8 cellular contexts compared by ENCODE assay signal in genomic region chr2:208255557-208256106, GRCh38. TPM values are rescaled to one million over a fixed set of nuclear protein-coding genes. Genes with fewer than 3 reads are reported as not detected.
DNase-seq lines count a peak whose midpoint lies in the region; ATAC-seq, FAIRE-seq and TF ChIP-seq lines count a peak whose summit lies in the region.

No MANE protein-coding gene starts in this region.

- H3K4me3 ChIP-seq in BJ (ENCODE audit: low read depth, low read length) (peak overlapping the region; percentile 67), HUES48 (ENCODE audit: low read depth, low read length) (peak overlapping the region; percentile 97), colonic mucosa (peak overlapping the region; percentile 95), neuron (ENCODE audit: low read length) (peak overlapping the region; percentile 76)

- H3K27me3 ChIP-seq in BJ (ENCODE audit: control insufficient read depth, insufficient read depth, low read length) (no peaks in the 10 kb centered on the region), HUES48 (ENCODE audit: control insufficient read depth, insufficient read depth, low read length) (no peaks in the 10 kb centered on the region), colonic mucosa (no peaks in the 10 kb centered on the region), neuron (ENCODE audit: insufficient read depth, low read length) (no peaks in the 10 kb centered on the region)

- H3K9me3 ChIP-seq in HUES48 (ENCODE audit: control insufficient read depth, insufficient read depth, low read length): no peaks in the 10 kb centered on the region
- H3K9me3 ChIP-seq in colonic mucosa: no peaks in the 10 kb centered on the region
- no peaks in the 10 kb centered on the region for H3K9me3 ChIP-seq in neuron (ENCODE audit: low read length)

- POLR2A ChIA-PET in BJ (lab: Charles Lee): no interaction called here

- FAIRE-seq in urothelium cell line (lab: Jason Lieb, UNC): no peak

- intact Hi-C loops in colonic mucosa (cut with DNase I): loop anchor here (2.0 kb wide), 1 partner anchor 81 kb away; no protein-coding TSS in a partner anchor

- H3K4me1 ChIP-seq in HUES48 (ENCODE audit: control insufficient read depth, insufficient read depth, low read length): peaks cover 14% of the 10 kb centered on the region; the same call in 1 of the 2 replicates
- peaks cover 5% of the 10 kb centered on the region for H3K4me1 ChIP-seq in colonic mucosa
- peaks cover 50% of the 10 kb centered on the region for H3K4me1 ChIP-seq in neuron (ENCODE audit: insufficient read depth, low read length)

- no peak for TF ChIP-seq CTCF in BJ (IDR thresholded peaks at IDR 0.05; ENCODE audit: insufficient read depth, low read depth, low read length)
- no peak for TF ChIP-seq CTCF in colonic mucosa (IDR thresholded peaks at IDR 0.05)

- peak overlapping the region; percentile 56 for H3K9ac ChIP-seq in HUES48 (ENCODE audit: low read depth, low read length)
- H3K9ac ChIP-seq in colonic mucosa (ENCODE audit: low read depth in 2 of 2, low read length in 2 of 2): peak overlapping the region; percentile 60 to 64

- in situ Hi-C loops in KBM-7 (cut with MboI; ENCODE audit: low pct_unique_long_range_greater_than_20kb, low sequenced_read_pairs): no loop called here

- H3K36me3 ChIP-seq in BJ (ENCODE audit: control insufficient read depth, insufficient read depth, low read length) (no peaks in the 10 kb centered on the region; the same call in 1 of the 2 replicates), HUES48 (ENCODE audit: control insufficient read depth, insufficient read depth, low read length) (peaks cover 33% of the 10 kb centered on the region), colonic mucosa (no peaks in the 10 kb centered on the region), neuron (ENCODE audit: insufficient read depth, low read length) (peaks cover 33% of the 10 kb centered on the region)

- peak overlapping the region; percentile 67 for H2AFZ ChIP-seq in neuron (ENCODE audit: low read depth, low read length)

- DNase-seq in BJ (ENCODE audit: low read depth): no peak
- DNase-seq in colonic mucosa: no peak
- DNase-seq in KBM-7: no peak
- DNase-seq in urothelium cell line (ENCODE audit: low spot score): no peak
- no peak for DNase-seq in germinal center (ENCODE audit: low spot score)

- peak; percentile 21 for ATAC-seq in GM21381 (IDR thresholded peaks at IDR 0.05; ENCODE audit: unreplicated experiment)

- CTCF ChIA-PET in BJ (lab: Yijun Ruan, JAX): interaction anchor here (0.6 to 3.2 kb wide), 11 partner anchors 10 to 1121 kb away, joined by 3 to 21 read pairs (median 4); partner anchors contain the start of gene PIKFYVE

- peak overlapping the region; percentile 95 for H3K27ac ChIP-seq in HUES48 (ENCODE audit: low read depth, low read length)
- peak overlapping the region; percentile 90 for H3K27ac ChIP-seq in colonic mucosa

RNA-seq across cellular contexts. Expression of gene IDH1, which starts 0.8 kb away (rescaled TPM):
- polyA plus RNA-seq in BJ (2011; rRNA removed): 41.9 and 63.2 TPM in 2 replicates
- 17.1 and 24.7 TPM in 2 replicates for polyA minus RNA-seq in BJ (2011; rRNA and poly(A)+ RNA removed)
- 100 to 1,000 TPM; 250 to 348 TPM for total RNA-seq in colonic mucosa

RNA-seq across cellular contexts. Expression of gene PIKFYVE, which starts 10.4 kb away (rescaled TPM):
- polyA plus RNA-seq in BJ (2011; rRNA removed): 11.5 and 17.6 TPM in 2 replicates
- polyA minus RNA-seq in BJ (2011; rRNA and poly(A)+ RNA removed): 23.6 and 24.5 TPM in 2 replicates
- total RNA-seq in colonic mucosa: 10 to 100 TPM; 14.6 to 18.2 TPM
